ENCODE assay signal across 8 cellular contexts in the genomic region with DNA sequence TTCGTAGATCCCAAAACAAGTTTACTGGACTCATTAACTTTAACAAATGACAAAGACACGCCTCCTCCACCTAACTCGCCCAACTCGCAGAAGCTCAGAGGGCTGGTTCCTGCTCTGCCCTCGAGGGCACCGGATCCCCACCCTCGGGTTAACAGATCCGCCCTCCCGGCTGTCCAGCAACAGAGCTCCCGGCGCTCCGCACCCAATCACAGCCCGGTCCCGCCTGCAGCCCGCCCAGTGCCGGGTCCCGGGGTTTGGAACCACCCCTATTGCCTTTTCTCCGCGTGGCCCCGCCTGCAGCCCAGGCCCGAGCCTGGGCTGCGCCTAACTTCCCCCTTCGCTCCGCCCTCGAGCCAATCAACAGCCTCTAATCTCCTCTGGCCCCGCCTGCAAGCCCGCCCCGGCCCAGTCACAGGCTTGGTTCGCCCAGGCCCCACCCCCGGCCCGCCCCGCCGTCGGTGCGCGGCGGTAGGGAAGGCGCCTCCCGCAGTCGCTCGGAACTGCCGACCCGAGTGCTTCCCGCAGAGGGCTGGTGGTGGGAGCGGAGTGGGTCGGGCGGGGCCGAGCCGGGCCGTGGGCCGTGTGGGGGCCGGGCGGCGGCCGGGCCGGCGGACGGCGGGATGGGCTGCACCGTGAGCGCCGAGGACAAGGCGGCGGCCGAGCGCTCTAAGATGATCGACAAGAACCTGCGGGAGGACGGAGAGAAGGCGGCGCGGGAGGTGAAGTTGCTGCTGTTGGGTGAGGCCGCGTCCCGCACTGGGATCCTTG. TPM values are rescaled to one million over a fixed set of nuclear protein-coding genes. Genes with fewer than 3 reads are reported as not detected.
A peak's percentile ranks its signal among the peaks of the same experiment; 100 is the strongest.
DNase-seq lines count a peak whose midpoint lies in the region; ATAC-seq and FAIRE-seq lines count a peak whose summit lies in the region.

Gene GNAI2, plus strand, starts transcription at position 489 of the 768 bp plus-strand sequence. Its CDS starts 132 bp downstream, at position 621.

- H3K36me3 Mint-ChIP-seq in activated T-cell treated with anti-CD3 and anti-CD28 coated beads, Interleukin-2, amount 50 U/mL, for 72 hours (ENCODE audit: insufficient read depth in 2 of 2) = peaks cover 9 to 15% of the 10 kb centered on the region in 2 donors

- H3K27ac Mint-ChIP-seq in activated T-cell treated with anti-CD3 and anti-CD28 coated beads, Interleukin-2, amount 50 U/mL, for 72 hours = peak within 1 kb of the TSS; percentile 95

- DNase-seq in DMS79 (lab: John Stamatoyannopoulos, UW) (peak; percentile 87), RCC 7860 (ENCODE audit: low spot score) (peak; percentile 94)
- DNase-seq in activated T-cell treated with anti-CD3 and anti-CD28 coated beads, Interleukin-2, amount 50 U/mL, for 72 hours = peak; percentile 99 to 100
- peak; percentile 97 to 99 for DNase-seq in stimulated activated CD8-positive, alpha-beta memory T cell treated with anti-CD3 and anti-CD28 coated beads, Interleukin-7, amount 100 ng/mL, for 4 hours (ENCODE audit: low read depth in 2 of 2)

- FAIRE-seq in RCC 7860 (lab: Jason Lieb, UNC) = peak; percentile 93

- H3K27me3 ChIP-seq in muscle layer of duodenum (ENCODE audit: low read depth, low read length) = no peaks in the 10 kb centered on the region

- H3K27ac ChIP-seq in KOPT-K1 (ENCODE audit: low read depth, low read length, poor library complexity, severe bottlenecking) (peak within 1 kb of the TSS; percentile 91), muscle layer of duodenum (ENCODE audit: low read length) (peak within 1 kb of the TSS; percentile 75)

- ATAC-seq in GM21786 (IDR thresholded peaks at IDR 0.05; ENCODE audit: unreplicated experiment) (peak; percentile 91), esophagus mucosa (peak; percentile 91)
- peak; percentile 91 for ATAC-seq in activated T-cell treated with anti-CD3 and anti-CD28 coated beads, Interleukin-2, amount 50 U/mL, for 72 hours (replicated peaks in 1 of 2)

- H3K4me3 Mint-ChIP-seq in activated T-cell treated with anti-CD3 and anti-CD28 coated beads, Interleukin-2, amount 50 U/mL, for 72 hours = peak within 1 kb of the TSS; percentile 94 to 99

- H3K9me3 ChIP-seq in KOPT-K1 (ENCODE audit: insufficient read depth, low read length, poor library complexity, severe bottlenecking) = no peaks in the 10 kb centered on the region
- H3K9me3 ChIP-seq in muscle layer of duodenum (ENCODE audit: control insufficient read depth in 1 of 2, low read length in 2 of 2) = no peaks in the 10 kb centered on the region

- peaks cover 15 to 36% of the 10 kb centered on the region in 2 donors for H3K4me1 ChIP-seq in muscle layer of duodenum (ENCODE audit: control insufficient read depth in 1 of 2, insufficient read depth in 2 of 2, low read length in 2 of 2)

- peaks cover 34% of the 10 kb centered on the region for H3K4me1 Mint-ChIP-seq in activated T-cell treated with anti-CD3 and anti-CD28 coated beads, Interleukin-2, amount 50 U/mL, for 72 hours (ENCODE audit: low read depth)

- H3K27me3 Mint-ChIP-seq in activated T-cell treated with anti-CD3 and anti-CD28 coated beads, Interleukin-2, amount 50 U/mL, for 72 hours (ENCODE audit: low read depth) = no peaks in the 10 kb centered on the region

- no peaks in the 10 kb centered on the region for H3K9me3 Mint-ChIP-seq in activated T-cell treated with anti-CD3 and anti-CD28 coated beads, Interleukin-2, amount 50 U/mL, for 72 hours

- peak within 1 kb of the TSS; percentile 78 to 96 for H3K4me3 ChIP-seq in muscle layer of duodenum (ENCODE audit: low read depth in 1 of 2, low read length in 2 of 2)

- H3K36me3 ChIP-seq in KOPT-K1 (ENCODE audit: insufficient read depth, low read length) = peaks cover 23% of the 10 kb centered on the region
- no peaks in the 10 kb centered on the region for H3K36me3 ChIP-seq in muscle layer of duodenum (ENCODE audit: control insufficient read depth in 1 of 2, insufficient read depth in 2 of 2, low read length in 2 of 2)

RNA-seq across cellular contexts. Expression of gene GNAI2, which starts in this region (rescaled TPM):
- total RNA-seq in activated T-cell treated with anti-CD3 and anti-CD28 coated beads, Interleukin-2, amount 50 U/mL, for 72 hours = 100 to 1,000 TPM; 263 to 272 TPM
- total RNA-seq in esophagus mucosa = 92.0 TPM

Comparison
In these comparisons a context has a peak if more than half of its experiments do, and no peak if none do; other contexts are left out.
1. Peak in every context shown above with its lines: DNase-seq, ATAC-seq, H3K4me3 ChIP-seq and H3K27ac ChIP-seq.